Comparison of ENCODE assay signal across 1 cellular context in genomic region chr3:141410861-141411771, GRCh38.
TF ChIP-seq lines count a peak whose summit lies in the region.

No MANE protein-coding gene starts in this region.

TF ChIP-seq in GM12878, 131 proteins besides CTCF, POLR2A, EP300 and RAD21 (continued from another document):
- TF ChIP-seq REST (IDR thresholded peaks at IDR 0.05; ENCODE audit: low read depth, low read length) = no peak
- TF ChIP-seq NFXL1 (IDR thresholded peaks at IDR 0.05; ENCODE audit: borderline replicate concordance) = no peak
- TF ChIP-seq ZNF207 (IDR thresholded peaks at IDR 0.05; ENCODE audit: borderline replicate concordance) = no peak
- TF ChIP-seq RUNX3 (IDR thresholded peaks at IDR 0.05; ENCODE audit: low read length) = peak; percentile 18; the same call in 1 of the 2 replicates
- no peak for TF ChIP-seq KAT2A (conservative IDR thresholded peaks at IDR 0.05; ENCODE audit: control insufficient read depth, low read depth, low read length)
- TF ChIP-seq POLR2AphosphoS5 (IDR thresholded peaks at IDR 0.05; ENCODE audit: low read length) = peak; percentile 12; the same call in 1 of the 2 replicates
- no peak for TF ChIP-seq HCFC1 (IDR thresholded peaks at IDR 0.05; ENCODE audit: low read length)
- peak; percentile 25; the same call in 1 of the 2 replicates for TF ChIP-seq TAF1 (IDR thresholded peaks at IDR 0.05; ENCODE audit: borderline replicate concordance, low read depth, low read length)
- 0 out of 2 replicates have a peak, but pooled peaks have one; percentile 34 for TF ChIP-seq ZBED1 (IDR thresholded peaks at IDR 0.05; ENCODE audit: borderline replicate concordance)
- TF ChIP-seq NFIC (IDR thresholded peaks at IDR 0.05; ENCODE audit: low read depth, low read length) = peak; percentile 25; the same call in 1 of the 2 replicates
- TF ChIP-seq BCL11A (IDR thresholded peaks at IDR 0.05; ENCODE audit: low read depth, low read length) = no peak
- no peak for TF ChIP-seq PBX3 (IDR thresholded peaks at IDR 0.05; ENCODE audit: insufficient replicate concordance, low read depth, low read length)
- no peak for TF ChIP-seq NKRF (conservative IDR thresholded peaks at IDR 0.05)
- 0 out of 2 replicates have a peak, but pooled peaks have one; percentile 25 for TF ChIP-seq ZNF687 (IDR thresholded peaks at IDR 0.05)
- 0 out of 4 replicates have a peak, but pooled peaks of 1 of the 2 experiments have one; percentile 31 for TF ChIP-seq ETV6 (conservative IDR thresholded peaks at IDR 0.05 in 1 of 2, IDR thresholded peaks at IDR 0.05 in 1 of 2; ENCODE audit: borderline replicate concordance in 1 of 2, low read depth in 1 of 2)
- TF ChIP-seq ATF7 (IDR thresholded peaks at IDR 0.05; ENCODE audit: low read depth) = no peak
- TF ChIP-seq SKIL (IDR thresholded peaks at IDR 0.05; ENCODE audit: low read depth, poor library complexity, severe bottlenecking) = no peak
- no peak for TF ChIP-seq MXI1 (IDR thresholded peaks at IDR 0.05; ENCODE audit: low read depth, low read length)
- TF ChIP-seq IRF5 (IDR thresholded peaks at IDR 0.05; ENCODE audit: borderline replicate concordance) = no peak
- TF ChIP-seq SRF (IDR thresholded peaks at IDR 0.05; ENCODE audit: low read depth in 2 of 2, low read length in 2 of 2) = no peak
- TF ChIP-seq IRF4 (IDR thresholded peaks at IDR 0.05; ENCODE audit: low read depth, low read length) = 0 out of 2 replicates have a peak, but pooled peaks have one; percentile 32
- no peak for TF ChIP-seq NBN (IDR thresholded peaks at IDR 0.05)
- no peak for TF ChIP-seq PKNOX1 (IDR thresholded peaks at IDR 0.05)
- no peak for TF ChIP-seq ZNF217 (IDR thresholded peaks at IDR 0.05)
- no peak for TF ChIP-seq ESRRA (IDR thresholded peaks at IDR 0.05; ENCODE audit: low read length)
- no peak for TF ChIP-seq MAX (IDR thresholded peaks at IDR 0.05; ENCODE audit: low read depth, low read length)
- TF ChIP-seq ZBTB11 (CRISPR knock-in tag; IDR thresholded peaks at IDR 0.05) = no peak
- no peak for TF ChIP-seq TCF3 (IDR thresholded peaks at IDR 0.05; ENCODE audit: borderline replicate concordance, insufficient read depth, low read depth, low read length)
- TF ChIP-seq ZNF24 (IDR thresholded peaks at IDR 0.05) = peak; percentile 71; the same call in 1 of the 2 replicates
- peak; percentile 44; the same call in 1 of the 2 replicates for TF ChIP-seq JUNB (IDR thresholded peaks at IDR 0.05)
- peak; percentile 37; the same call in 1 of the 2 replicates for TF ChIP-seq YY1 (IDR thresholded peaks at IDR 0.05; ENCODE audit: low read depth, low read length)
- no peak for TF ChIP-seq SMARCA5 (IDR thresholded peaks at IDR 0.05)
- peak; percentile 15; the same call in 1 of the 2 replicates for TF ChIP-seq CREM (IDR thresholded peaks at IDR 0.05; ENCODE audit: low read depth)
- TF ChIP-seq CREB1 (IDR thresholded peaks at IDR 0.05; ENCODE audit: low read depth) = peak; percentile 58
TF ChIP-seq in GM12878: peak in this region for 17.
